Comparison of ENCODE assay signal across 15 cellular contexts in the genomic region with DNA sequence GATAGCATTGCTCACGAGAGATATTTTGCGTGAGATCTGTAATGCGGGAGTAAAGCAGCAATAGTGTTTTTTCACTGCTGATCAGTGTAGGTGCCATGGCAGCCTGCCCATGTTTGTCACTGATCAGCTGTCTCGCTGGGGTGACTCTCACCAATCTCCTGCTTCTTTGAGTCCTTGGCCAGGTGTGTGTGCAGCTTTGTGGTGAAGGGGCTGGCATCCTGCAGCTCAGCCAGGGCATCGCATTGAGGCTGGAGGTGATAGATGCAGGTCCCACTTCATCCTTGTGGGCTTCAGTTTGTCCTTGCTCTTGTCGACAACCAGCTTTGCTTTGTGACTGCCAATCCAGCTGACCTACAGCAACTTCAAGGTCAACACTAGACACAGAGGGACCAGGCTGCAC.
A peak's percentile ranks its signal among the peaks of the same experiment; 100 is the strongest.
DNase-seq lines count a peak whose midpoint lies in the region; ATAC-seq lines count a peak whose summit lies in the region.
"Had no signal": no experiment of that assay in that cellular context is flagged by ENCODE, and none has a peak within 500 bp of the region (broad histone marks: within the 10 kb centered on the region; RNA-seq: fewer than 3 reads in every experiment).

No MANE protein-coding gene starts in this region.

- H2AFZ ChIP-seq in neuronal stem cell (ENCODE audit: low read length): no peak overlapping the region

- no peaks in the 10 kb centered on the region for H3K27me3 ChIP-seq in neuronal stem cell (ENCODE audit: control insufficient read depth in 3 of 3, insufficient read depth in 3 of 3, low read depth in 1 of 3, low read length in 3 of 3)

- no peak overlapping the region for H4K8ac ChIP-seq in neuronal stem cell (ENCODE audit: low read depth, low read length)

- H3K4ac ChIP-seq in neuronal stem cell (ENCODE audit: low read length): no peak overlapping the region

- H3K9me3 ChIP-seq in KOPT-K1 (ENCODE audit: insufficient read depth, low read length, poor library complexity, severe bottlenecking): no peaks in the 10 kb centered on the region
- no peaks in the 10 kb centered on the region for H3K9me3 ChIP-seq in neuronal stem cell (replicated peaks in 1 of 2; ENCODE audit: control insufficient read depth in 2 of 2, insufficient read depth in 1 of 2, low read depth in 1 of 2, low read length in 2 of 2)
- H3K9me3 ChIP-seq: A549 had no signal

- no peaks in the 10 kb centered on the region for H3K79me1 ChIP-seq in neuronal stem cell (ENCODE audit: low read depth, low read length)

- H2BK120ac ChIP-seq in neuronal stem cell (ENCODE audit: low read depth, low read length): no peak overlapping the region

- H3K14ac ChIP-seq in neuronal stem cell (ENCODE audit: low read length): no peak overlapping the region

- no peaks in the 10 kb centered on the region for H3K9me3 Mint-ChIP-seq in activated naive CD8-positive, alpha-beta T cell (ENCODE audit: low read depth)

- no peak overlapping the region for H2BK5ac ChIP-seq in neuronal stem cell (ENCODE audit: low read length)

- no peaks in the 10 kb centered on the region for H3K4me1 ChIP-seq in neuronal stem cell (ENCODE audit: control insufficient read depth in 2 of 2, insufficient read depth in 1 of 2, low read depth in 1 of 2, low read length in 2 of 2)
- H3K4me1 ChIP-seq: A549 had no signal

- H3K4me3 ChIP-seq in neuronal stem cell (ENCODE audit: low read length in 2 of 2): no peak overlapping the region
- H3K4me3 ChIP-seq: A549 had no signal

- H3K23ac ChIP-seq in neuronal stem cell (ENCODE audit: low read depth, low read length, poor library complexity): no peak overlapping the region

- peaks cover 49% of the 10 kb centered on the region for H3K4me1 Mint-ChIP-seq in activated naive CD8-positive, alpha-beta T cell (ENCODE audit: low read depth)

- H2AK5ac ChIP-seq in neuronal stem cell (ENCODE audit: low read depth, low read length): no peak overlapping the region

- peak overlapping the region; percentile 41 for H3K27ac ChIP-seq in KOPT-K1 (ENCODE audit: low read depth, low read length, poor library complexity, severe bottlenecking)
- no peak overlapping the region for H3K27ac ChIP-seq in neuronal stem cell (replicated peaks; ENCODE audit: low read length)
- H3K27ac ChIP-seq: WERI-Rb-1 had no signal

- ATAC-seq in Right ventricle myocardium superior (ENCODE audit: poor library complexity): no peak
- ATAC-seq: A549, left lobe of liver had no signal

- no peak overlapping the region for H2BK15ac ChIP-seq in neuronal stem cell (ENCODE audit: low read length)

- peak; percentile 53 for DNase-seq in NCI-H345 (lab: John Stamatoyannopoulos, UW)
- DNase-seq in NCI-H345 treated with DMSO at 0.1 percent for 48 hours (lab: John Stamatoyannopoulos, UW; ENCODE audit: unreplicated experiment): no peak
- no peak for DNase-seq in neuronal stem cell (ENCODE audit: low spot score)
- DNase-seq in iPS-NIHi11 (ENCODE audit: low spot score): no peak
- no peak for DNase-seq in Right ventricle myocardium superior
- DNase-seq in cortex of kidney (lab: John Stamatoyannopoulos, UW): no peak
- DNase-seq: activated effector memory CD4-positive, alpha-beta T cell treated with Interleukin-2 at 50 U/mL for 16 hours; DMS53; NCI-H82; trophoblast cell; WERI-Rb-1 had no signal

- H3K27me3 Mint-ChIP-seq in activated naive CD8-positive, alpha-beta T cell: no peaks in the 10 kb centered on the region

- peak overlapping the region; percentile 20 for H3K18ac ChIP-seq in neuronal stem cell (ENCODE audit: low read length)

- H3K4me2 ChIP-seq in neuronal stem cell (ENCODE audit: insufficient read depth, low read length, poor library complexity, severe bottlenecking): no peak overlapping the region
- H3K4me2 ChIP-seq: A549 had no signal

- H2BK12ac ChIP-seq in neuronal stem cell (ENCODE audit: low read length): no peak overlapping the region

- H3K9ac ChIP-seq in neuronal stem cell (ENCODE audit: low read depth, low read length, poor library complexity): no peak overlapping the region

- intact Hi-C loops in Right ventricle myocardium superior (cut with DNase I): loop anchor here (10.0 kb wide), 1 partner anchor 261 kb away; a partner anchor contains a TSS

- H4K91ac ChIP-seq in neuronal stem cell (ENCODE audit: low read depth, low read length, poor library complexity): no peak overlapping the region

- no peak overlapping the region for H3K4me3 Mint-ChIP-seq in activated naive CD8-positive, alpha-beta T cell

- no CpG with 5 or more reads among the region's 6 CpGs for WGBS in neuronal stem cell (ENCODE audit: extremely low coverage in 2 of 2, insufficient read length in 2 of 2, insufficient replicate concordance in 1 of 2), 2 donors

- peak overlapping the region; percentile 82 for H3K27ac Mint-ChIP-seq in activated naive CD8-positive, alpha-beta T cell

- H3K36me3 Mint-ChIP-seq in activated naive CD8-positive, alpha-beta T cell: no peaks in the 10 kb centered on the region

- H3K36me3 ChIP-seq in KOPT-K1 (ENCODE audit: insufficient read depth, low read length) (no peaks in the 10 kb centered on the region), neuronal stem cell (replicated peaks in 1 of 2; ENCODE audit: control insufficient read depth in 2 of 2, insufficient read depth in 2 of 2, low read length in 2 of 2) (no peaks in the 10 kb centered on the region)
- H3K36me3 ChIP-seq: WERI-Rb-1 had no signal
